Comparison of ENCODE assay signal across 1 cellular context in genomic region chr19:872266-872951, GRCh38.
TF ChIP-seq lines count a peak whose summit lies in the region.

No MANE protein-coding gene starts in this region.

TF ChIP-seq in SK-N-SH, 30 proteins besides CTCF, POLR2A, EP300 and RAD21:
- TF ChIP-seq MAX (IDR thresholded peaks at IDR 0.05; ENCODE audit: low read depth): no peak
- TF ChIP-seq USF2 (IDR thresholded peaks at IDR 0.05; ENCODE audit: borderline replicate concordance, low read depth, low read length): no peak
- no peak for TF ChIP-seq MEF2A (IDR thresholded peaks at IDR 0.05; ENCODE audit: borderline replicate concordance, low read depth)
- no peak for TF ChIP-seq RCOR1 (IDR thresholded peaks at IDR 0.05; ENCODE audit: low read length)
- no peak for TF ChIP-seq NFIC (IDR thresholded peaks at IDR 0.05; ENCODE audit: borderline replicate concordance)
- no peak for TF ChIP-seq FOXJ3 (CRISPR knock-in tag; IDR thresholded peaks at IDR 0.05)
- no peak for TF ChIP-seq RFX5 (IDR thresholded peaks at IDR 0.05; ENCODE audit: low read length)
- no peak for TF ChIP-seq TEAD4 (IDR thresholded peaks at IDR 0.05; ENCODE audit: borderline replicate concordance, insufficient read depth)
- TF ChIP-seq YY1 (IDR thresholded peaks at IDR 0.05; ENCODE audit: low read depth): no peak
- no peak for TF ChIP-seq IRF3 (IDR thresholded peaks at IDR 0.05; ENCODE audit: low read depth, low read length)
- no peak for TF ChIP-seq FOSL2 (IDR thresholded peaks at IDR 0.05; ENCODE audit: borderline replicate concordance, low read depth)
- TF ChIP-seq FOXM1 (IDR thresholded peaks at IDR 0.05; ENCODE audit: low read depth): no peak
- TF ChIP-seq CHD2 (IDR thresholded peaks at IDR 0.05; ENCODE audit: low read length, partially characterized antibody): no peak
- TF ChIP-seq POLR2AphosphoS5 (IDR thresholded peaks at IDR 0.05; ENCODE audit: low read depth, low read length): no peak
- TF ChIP-seq, protein P1, sequence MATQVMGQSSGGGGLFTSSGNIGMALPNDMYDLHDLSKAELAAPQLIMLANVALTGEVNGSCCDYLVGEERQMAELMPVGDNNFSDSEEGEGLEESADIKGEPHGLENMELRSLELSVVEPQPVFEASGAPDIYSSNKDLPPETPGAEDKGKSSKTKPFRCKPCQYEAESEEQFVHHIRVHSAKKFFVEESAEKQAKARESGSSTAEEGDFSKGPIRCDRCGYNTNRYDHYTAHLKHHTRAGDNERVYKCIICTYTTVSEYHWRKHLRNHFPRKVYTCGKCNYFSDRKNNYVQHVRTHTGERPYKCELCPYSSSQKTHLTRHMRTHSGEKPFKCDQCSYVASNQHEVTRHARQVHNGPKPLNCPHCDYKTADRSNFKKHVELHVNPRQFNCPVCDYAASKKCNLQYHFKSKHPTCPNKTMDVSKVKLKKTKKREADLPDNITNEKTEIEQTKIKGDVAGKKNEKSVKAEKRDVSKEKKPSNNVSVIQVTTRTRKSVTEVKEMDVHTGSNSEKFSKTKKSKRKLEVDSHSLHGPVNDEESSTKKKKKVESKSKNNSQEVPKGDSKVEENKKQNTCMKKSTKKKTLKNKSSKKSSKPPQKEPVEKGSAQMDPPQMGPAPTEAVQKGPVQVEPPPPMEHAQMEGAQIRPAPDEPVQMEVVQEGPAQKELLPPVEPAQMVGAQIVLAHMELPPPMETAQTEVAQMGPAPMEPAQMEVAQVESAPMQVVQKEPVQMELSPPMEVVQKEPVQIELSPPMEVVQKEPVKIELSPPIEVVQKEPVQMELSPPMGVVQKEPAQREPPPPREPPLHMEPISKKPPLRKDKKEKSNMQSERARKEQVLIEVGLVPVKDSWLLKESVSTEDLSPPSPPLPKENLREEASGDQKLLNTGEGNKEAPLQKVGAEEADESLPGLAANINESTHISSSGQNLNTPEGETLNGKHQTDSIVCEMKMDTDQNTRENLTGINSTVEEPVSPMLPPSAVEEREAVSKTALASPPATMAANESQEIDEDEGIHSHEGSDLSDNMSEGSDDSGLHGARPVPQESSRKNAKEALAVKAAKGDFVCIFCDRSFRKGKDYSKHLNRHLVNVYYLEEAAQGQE (IDR thresholded peaks at IDR 0.05; ENCODE audit: low read depth, low read length): no peak
- no peak for TF ChIP-seq ZBTB33 (IDR thresholded peaks at IDR 0.05; ENCODE audit: borderline replicate concordance, low read depth)
- TF ChIP-seq GABPA (IDR thresholded peaks at IDR 0.05; ENCODE audit: low read depth): no peak
- TF ChIP-seq RXRA (IDR thresholded peaks at IDR 0.05; ENCODE audit: borderline replicate concordance, low read depth): no peak
- no peak for TF ChIP-seq SMC3 (IDR thresholded peaks at IDR 0.05; ENCODE audit: low read depth, low read length)
